ENCODE assay signal across 38 cellular contexts in the genomic region with DNA sequence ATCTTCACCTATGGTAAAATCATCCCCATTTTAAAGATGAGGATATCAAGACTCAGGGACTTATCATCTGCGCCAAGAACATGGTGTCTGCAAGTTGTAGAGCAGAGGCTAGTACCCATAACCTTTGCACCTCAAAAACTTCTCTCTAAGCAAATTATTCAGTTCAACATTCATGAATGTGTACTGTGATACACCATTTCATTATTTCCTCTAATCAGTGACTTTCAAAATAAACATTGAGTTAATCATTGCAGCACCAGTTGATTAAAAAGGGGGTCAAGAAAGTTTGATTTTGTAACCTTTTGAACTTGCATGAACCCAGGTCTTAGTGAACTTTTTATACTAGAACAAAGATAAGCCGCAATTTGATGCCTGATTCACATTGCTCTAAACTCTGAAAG. TPM values are rescaled to one million over a fixed set of nuclear protein-coding genes. Genes with fewer than 3 reads are reported as not detected.
"Had no signal": no experiment of that assay in that cellular context is flagged by ENCODE, and none has a peak within 500 bp of the region (broad histone marks: within the 10 kb centered on the region; RNA-seq: fewer than 3 reads in every experiment).

No MANE protein-coding gene starts in this region.

- FAIRE-seq: astrocyte, TTC549 had no signal

- DNase-seq: activated B cell treated with CpG ODN at 0.5 μM for 24 hours; activated CD4-positive, alpha-beta memory T cell treated with anti-CD3 and anti-CD28 coated beads for 36 hours; activated CD4-positive, alpha-beta T cell treated with anti-CD3 and anti-CD28 coated beads for 4 hours; activated CD4-positive, alpha-beta T cell treated with anti-CD3 and anti-CD28 coated beads, Interleukin-2, amount 10 ng/mL, durations not matched to agents 24 days and 14 days; activated CD4-positive, alpha-beta T cell treated with anti-CD3 and anti-CD28 coated beads, Interleukin-2, amount 50 U/mL, for 1 hour; activated CD4-positive, alpha-beta T cell treated with anti-CD3 and anti-CD28 coated beads, Interleukin-2, amount 50 U/mL, for 4 hours; activated CD4-positive, CD25-positive, alpha-beta regulatory T cell treated with anti-CD3 and anti-CD28 coated beads, Interleukin-2, amount 50 U/mL, for 72 hours; activated CD8-positive, alpha-beta memory T cell treated with anti-CD3 and anti-CD28 coated beads, Interleukin-2, amount 50 U/mL, for 4 hours; activated CD8-positive, alpha-beta T cell treated with anti-CD3 and anti-CD28 coated beads for 36 hours; activated effector memory CD4-positive, alpha-beta T cell treated with anti-CD3 and anti-CD28 coated beads, Interleukin-2, amount 50 U/mL, for 16 hours; activated gamma-delta T cell treated with Interleukin-2 at 50 U/mL for 16 hours; activated naive CD4-positive, alpha-beta T cell; activated naive CD4-positive, alpha-beta T cell treated with anti-CD3 and anti-CD28 coated beads for 36 hours; activated naive CD4-positive, alpha-beta T cell treated with anti-CD3 and anti-CD28 coated beads, Interleukin-2, amount 50 U/mL, for 16 hours; activated naive CD8-positive, alpha-beta T cell treated with anti-CD3 and anti-CD28 coated beads for 36 hours; activated T-cell treated with anti-CD3 and anti-CD28 coated beads for 4 hours; activated T-cell treated with anti-CD3 and anti-CD28 coated beads, Interleukin-2, amount 50 U/mL, for 1 hour; activated T-cell treated with anti-CD3 and anti-CD28 coated beads, Interleukin-2, amount 50 U/mL, for 4 hours; activated T-cell treated with anti-CD3 and anti-CD28 coated beads, Interleukin-2, amount 50 U/mL, for 72 hours; adrenal gland; amniotic stem cell; aorta; body of pancreas; brain microvascular endothelial cell; central memory CD4-positive, alpha-beta T cell; T-helper 1 cell; T-helper 2 cell; T-helper 9 cell had no signal

- H3K27me3 Mint-ChIP-seq: activated CD4-positive, alpha-beta T cell treated with anti-CD3 and anti-CD28 coated beads, Interleukin-2, amount 10 ng/mL, durations not matched to agents 24 days and 14 days; activated T-helper 17 cell treated with anti-CD3 and anti-CD28 coated beads, Interleukin-2, amount 50 U/mL, for 72 hours had no signal

- ATAC-seq: activated CD8-positive, alpha-beta T cell treated with anti-CD3 and anti-CD28 coated beads for 36 hours; activated naive CD4-positive, alpha-beta T cell treated with anti-CD3 and anti-CD28 coated beads, Interleukin-2, amount 50 U/mL, for 72 hours; activated T-cell treated with anti-CD3 and anti-CD28 coated beads, Interleukin-2, amount 50 U/mL, for 4 hours; activated T-cell treated with anti-CD3 and anti-CD28 coated beads, Interleukin-2, amount 50 U/mL, for 72 hours; activated T-helper 17 cell treated with anti-CD3 and anti-CD28 coated beads, Interleukin-2, amount 50 U/mL, for 72 hours; body of pancreas had no signal

- H3K4me1 Mint-ChIP-seq: activated B cell treated with CpG ODN at 0.5 μM for 24 hours; activated CD4-positive, alpha-beta T cell treated with anti-CD3 and anti-CD28 coated beads, Interleukin-2, amount 10 ng/mL, durations not matched to agents 24 days and 14 days; activated naive CD8-positive, alpha-beta T cell treated with anti-CD3 and anti-CD28 coated beads for 36 hours; activated T-helper 17 cell treated with anti-CD3 and anti-CD28 coated beads, Interleukin-2, amount 50 U/mL, for 72 hours had no signal

- H3K9me3 Mint-ChIP-seq: activated CD4-positive, alpha-beta T cell treated with anti-CD3 and anti-CD28 coated beads, Interleukin-2, amount 10 ng/mL, durations not matched to agents 24 days and 14 days; activated T-helper 1 cell treated with anti-CD3 and anti-CD28 coated beads, Interleukin-12 subunit alpha, Interleukin-12 subunit beta, Interleukin-2, Interleukin-4 antibody, amounts not matched to agents 30 ng/mL and 10 ng/mL and 1 ng/mL, durations not matched to agents 14 hours and 24 hours and 36 hours had no signal

- H3K9me3 ChIP-seq: adrenal gland, body of pancreas had no signal

- H3K36me3 ChIP-seq: adrenal gland, brain microvascular endothelial cell, breast epithelium had no signal

- H3K4me3 ChIP-seq: adrenal gland, body of pancreas, breast epithelium had no signal

- H3K27ac ChIP-seq: adrenal gland, body of pancreas, brain microvascular endothelial cell, breast epithelium, VCaP had no signal

- H3K4me3 Mint-ChIP-seq: activated B cell treated with CpG ODN at 0.5 μM for 24 hours; activated CD4-positive, alpha-beta memory T cell treated with anti-CD3 and anti-CD28 coated beads for 36 hours; activated CD4-positive, alpha-beta T cell treated with anti-CD3 and anti-CD28 coated beads, Interleukin-2, amount 10 ng/mL, durations not matched to agents 24 days and 14 days; activated CD8-positive, alpha-beta T cell treated with anti-CD3 and anti-CD28 coated beads for 36 hours; activated naive CD4-positive, alpha-beta T cell treated with anti-CD3 and anti-CD28 coated beads for 36 hours; activated naive CD8-positive, alpha-beta T cell treated with anti-CD3 and anti-CD28 coated beads for 36 hours; activated T-cell treated with anti-CD3 and anti-CD28 coated beads, Interleukin-2, amount 50 U/mL, for 4 hours; activated T-cell treated with anti-CD3 and anti-CD28 coated beads, Interleukin-2, amount 50 U/mL, for 72 hours; activated T-helper 1 cell treated with anti-CD3 and anti-CD28 coated beads, Interleukin-12 subunit alpha, Interleukin-12 subunit beta, Interleukin-2, Interleukin-4 antibody, amounts not matched to agents 30 ng/mL and 10 ng/mL and 1 ng/mL, durations not matched to agents 14 hours and 24 hours and 36 hours; activated T-helper 17 cell treated with anti-CD3 and anti-CD28 coated beads, Interleukin-2, amount 50 U/mL, for 72 hours; T-helper 1 cell treated with Interleukin-12 subunit alpha and Interleukin-12 subunit beta and Interleukin-4 antibody, amounts not matched to agents 30 μg/mL and 1 μg/mL, for 36 hours; T-helper 2 cell treated with Interferon-gamma antibody and Interleukin-4, amounts not matched to agents 5 μg/mL and 100 μg/mL, for 36 hours had no signal

- H3K27ac Mint-ChIP-seq: activated B cell treated with CpG ODN at 0.5 μM for 24 hours; activated CD4-positive, alpha-beta memory T cell treated with anti-CD3 and anti-CD28 coated beads for 36 hours; activated CD4-positive, alpha-beta T cell treated with anti-CD3 and anti-CD28 coated beads, Interleukin-2, amount 10 ng/mL, durations not matched to agents 24 days and 14 days; activated CD8-positive, alpha-beta T cell treated with anti-CD3 and anti-CD28 coated beads for 36 hours; activated naive CD4-positive, alpha-beta T cell treated with anti-CD3 and anti-CD28 coated beads for 36 hours; activated naive CD4-positive, alpha-beta T cell treated with anti-CD3 and anti-CD28 coated beads, Interleukin-2, amount 50 U/mL, for 72 hours; activated naive CD8-positive, alpha-beta T cell treated with anti-CD3 and anti-CD28 coated beads for 36 hours; activated T-cell treated with anti-CD3 and anti-CD28 coated beads, Interleukin-2, amount 50 U/mL, for 72 hours; activated T-helper 1 cell treated with anti-CD3 and anti-CD28 coated beads, Interleukin-12 subunit alpha, Interleukin-12 subunit beta, Interleukin-2, Interleukin-4 antibody, amounts not matched to agents 30 ng/mL and 10 ng/mL and 1 ng/mL, durations not matched to agents 14 hours and 24 hours and 36 hours; activated T-helper 17 cell treated with anti-CD3 and anti-CD28 coated beads, Interleukin-2, amount 50 U/mL, for 72 hours; T-helper 1 cell treated with Interleukin-12 subunit alpha and Interleukin-12 subunit beta and Interleukin-4 antibody, amounts not matched to agents 30 μg/mL and 1 μg/mL, for 36 hours; T-helper 2 cell treated with Interferon-gamma antibody and Interleukin-4, amounts not matched to agents 5 μg/mL and 100 μg/mL, for 36 hours had no signal

- H3K27me3 ChIP-seq: adrenal gland, body of pancreas, brain microvascular endothelial cell, breast epithelium had no signal

- H3K36me3 Mint-ChIP-seq: activated CD4-positive, alpha-beta memory T cell treated with anti-CD3 and anti-CD28 coated beads for 36 hours had no signal

- H3K4me1 ChIP-seq: adrenal gland, breast epithelium had no signal

RNA-seq across cellular contexts. Expression of a gene that starts 47.6 kb away (rescaled TPM):
- total RNA-seq: activated CD4-positive, alpha-beta memory T cell treated with anti-CD3 and anti-CD28 coated beads for 36 hours; activated CD4-positive, alpha-beta T cell treated with anti-CD3 and anti-CD28 coated beads, Interleukin-2, amount 10 ng/mL, durations not matched to agents 24 days and 14 days; activated naive CD4-positive, alpha-beta T cell treated with anti-CD3 and anti-CD28 coated beads for 36 hours; activated naive CD4-positive, alpha-beta T cell treated with anti-CD3 and anti-CD28 coated beads, Interleukin-2, amount 50 U/mL, for 72 hours; activated T-helper 1 cell treated with anti-CD3 and anti-CD28 coated beads, Interleukin-12 subunit alpha, Interleukin-12 subunit beta, Interleukin-2, Interleukin-4 antibody, amounts not matched to agents 30 ng/mL and 10 ng/mL and 1 ng/mL, durations not matched to agents 14 hours and 24 hours and 36 hours; cardiac septum had no signal
